In the genomic region with DNA sequence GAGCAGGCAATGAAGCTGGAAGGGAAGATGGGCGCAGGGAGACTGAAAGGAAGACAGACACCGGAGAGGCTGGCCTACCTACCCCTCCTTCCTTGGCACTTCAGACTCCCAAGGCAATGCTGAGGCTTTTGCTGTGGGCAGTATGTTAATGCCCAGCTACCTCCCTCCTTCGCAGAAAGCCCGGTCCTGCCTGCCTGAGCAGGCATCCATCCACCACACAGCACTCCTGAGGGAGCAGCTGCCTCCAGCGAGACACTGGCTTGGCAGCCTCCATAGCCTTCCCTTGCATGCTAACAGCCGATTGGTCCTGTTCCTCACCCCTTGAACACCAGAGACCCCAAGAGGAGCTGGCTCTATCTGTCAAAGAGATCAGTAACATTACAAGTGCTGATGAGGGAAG, we compare ENCODE assay signal across 37 cellular contexts. TPM values are rescaled to one million over a fixed set of nuclear protein-coding genes. Genes with fewer than 3 reads are reported as not detected.
"Had no signal": no experiment of that assay in that cellular context is flagged by ENCODE, and none has a peak within 500 bp of the region (broad histone marks: within the 10 kb centered on the region; RNA-seq: fewer than 3 reads in every experiment).

No MANE protein-coding gene starts in this region.

- H3K27me3 ChIP-seq: body of pancreas, brain microvascular endothelial cell had no signal

- ATAC-seq: activated CD8-positive, alpha-beta T cell treated with anti-CD3 and anti-CD28 coated beads for 36 hours; activated naive CD4-positive, alpha-beta T cell treated with anti-CD3 and anti-CD28 coated beads, Interleukin-2, amount 50 U/mL, for 72 hours; activated T-cell treated with anti-CD3 and anti-CD28 coated beads, Interleukin-2, amount 50 U/mL, for 4 hours; activated T-cell treated with anti-CD3 and anti-CD28 coated beads, Interleukin-2, amount 50 U/mL, for 72 hours; activated T-helper 17 cell treated with anti-CD3 and anti-CD28 coated beads, Interleukin-2, amount 50 U/mL, for 72 hours; body of pancreas had no signal

- FAIRE-seq: astrocyte, TTC549 had no signal

- DNase-seq: activated B cell treated with CpG ODN at 0.5 μM for 24 hours; activated CD4-positive, alpha-beta memory T cell treated with anti-CD3 and anti-CD28 coated beads for 36 hours; activated CD4-positive, alpha-beta T cell treated with anti-CD3 and anti-CD28 coated beads for 4 hours; activated CD4-positive, alpha-beta T cell treated with anti-CD3 and anti-CD28 coated beads, Interleukin-2, amount 10 ng/mL, durations not matched to agents 24 days and 14 days; activated CD4-positive, alpha-beta T cell treated with anti-CD3 and anti-CD28 coated beads, Interleukin-2, amount 50 U/mL, for 1 hour; activated CD4-positive, alpha-beta T cell treated with anti-CD3 and anti-CD28 coated beads, Interleukin-2, amount 50 U/mL, for 4 hours; activated CD4-positive, CD25-positive, alpha-beta regulatory T cell treated with anti-CD3 and anti-CD28 coated beads, Interleukin-2, amount 50 U/mL, for 72 hours; activated CD8-positive, alpha-beta memory T cell treated with anti-CD3 and anti-CD28 coated beads, Interleukin-2, amount 50 U/mL, for 4 hours; activated CD8-positive, alpha-beta T cell treated with anti-CD3 and anti-CD28 coated beads for 36 hours; activated effector memory CD4-positive, alpha-beta T cell treated with anti-CD3 and anti-CD28 coated beads, Interleukin-2, amount 50 U/mL, for 16 hours; activated gamma-delta T cell treated with Interleukin-2 at 50 U/mL for 16 hours; activated naive CD4-positive, alpha-beta T cell; activated naive CD4-positive, alpha-beta T cell treated with anti-CD3 and anti-CD28 coated beads for 36 hours; activated naive CD4-positive, alpha-beta T cell treated with anti-CD3 and anti-CD28 coated beads, Interleukin-2, amount 50 U/mL, for 16 hours; activated naive CD8-positive, alpha-beta T cell treated with anti-CD3 and anti-CD28 coated beads for 36 hours; activated T-cell treated with anti-CD3 and anti-CD28 coated beads for 4 hours; activated T-cell treated with anti-CD3 and anti-CD28 coated beads, Interleukin-2, amount 50 U/mL, for 1 hour; activated T-cell treated with anti-CD3 and anti-CD28 coated beads, Interleukin-2, amount 50 U/mL, for 4 hours; activated T-cell treated with anti-CD3 and anti-CD28 coated beads, Interleukin-2, amount 50 U/mL, for 72 hours; adrenal gland; amniotic stem cell; aorta; body of pancreas; brain microvascular endothelial cell; central memory CD4-positive, alpha-beta T cell; T-helper 1 cell; T-helper 2 cell; T-helper 9 cell had no signal

- H3K36me3 ChIP-seq: adrenal gland, brain microvascular endothelial cell, breast epithelium had no signal

- H3K27ac ChIP-seq: adrenal gland, body of pancreas, brain microvascular endothelial cell, breast epithelium, VCaP had no signal

- H3K9me3 ChIP-seq: adrenal gland, body of pancreas, breast epithelium had no signal

- H3K4me1 ChIP-seq: adrenal gland, body of pancreas, breast epithelium had no signal

- H3K4me3 ChIP-seq: adrenal gland, body of pancreas, breast epithelium had no signal

RNA-seq across cellular contexts. Expression of gene GABRQ, which starts 14.4 kb away (rescaled TPM):
- total RNA-seq: activated B cell treated with CpG ODN at 0.5 μM for 24 hours; activated CD4-positive, alpha-beta memory T cell treated with anti-CD3 and anti-CD28 coated beads for 36 hours; activated CD4-positive, alpha-beta T cell treated with anti-CD3 and anti-CD28 coated beads, Interleukin-2, amount 10 ng/mL, durations not matched to agents 24 days and 14 days; activated CD8-positive, alpha-beta memory T cell treated with anti-CD3 and anti-CD28 coated beads for 36 hours; activated CD8-positive, alpha-beta T cell treated with anti-CD3 and anti-CD28 coated beads for 36 hours; activated naive CD8-positive, alpha-beta T cell treated with anti-CD3 and anti-CD28 coated beads for 36 hours; activated T-cell treated with anti-CD3 and anti-CD28 coated beads, Interleukin-2, amount 50 U/mL, for 4 hours; activated T-helper 1 cell treated with anti-CD3 and anti-CD28 coated beads, Interleukin-12 subunit alpha, Interleukin-12 subunit beta, Interleukin-2, Interleukin-4 antibody, amounts not matched to agents 30 ng/mL and 10 ng/mL and 1 ng/mL, durations not matched to agents 14 hours and 24 hours and 36 hours; body of pancreas; breast epithelium; cardiac septum had no signal
- polyA plus RNA-seq: aorta had no signal

RNA-seq across cellular contexts. Expression of gene MAGEA3, which starts 46.5 kb away (rescaled TPM):
- total RNA-seq: activated B cell treated with CpG ODN at 0.5 μM for 24 hours; activated CD4-positive, alpha-beta memory T cell treated with anti-CD3 and anti-CD28 coated beads for 36 hours; activated CD4-positive, alpha-beta T cell treated with anti-CD3 and anti-CD28 coated beads, Interleukin-2, amount 10 ng/mL, durations not matched to agents 24 days and 14 days; activated CD8-positive, alpha-beta memory T cell treated with anti-CD3 and anti-CD28 coated beads for 36 hours; activated CD8-positive, alpha-beta T cell treated with anti-CD3 and anti-CD28 coated beads for 36 hours; activated naive CD4-positive, alpha-beta T cell treated with anti-CD3 and anti-CD28 coated beads for 36 hours; activated naive CD4-positive, alpha-beta T cell treated with anti-CD3 and anti-CD28 coated beads, Interleukin-2, amount 50 U/mL, for 72 hours; activated naive CD8-positive, alpha-beta T cell treated with anti-CD3 and anti-CD28 coated beads for 36 hours; activated T-cell treated with anti-CD3 and anti-CD28 coated beads, Interleukin-2, amount 50 U/mL, for 72 hours; activated T-helper 1 cell treated with anti-CD3 and anti-CD28 coated beads, Interleukin-12 subunit alpha, Interleukin-12 subunit beta, Interleukin-2, Interleukin-4 antibody, amounts not matched to agents 30 ng/mL and 10 ng/mL and 1 ng/mL, durations not matched to agents 14 hours and 24 hours and 36 hours; activated T-helper 17 cell treated with anti-CD3 and anti-CD28 coated beads, Interleukin-2, amount 50 U/mL, for 72 hours; aorta; body of pancreas; breast epithelium; cardiac septum had no signal
- polyA plus RNA-seq: adrenal gland, aorta had no signal

RNA-seq across cellular contexts. Expression of gene CSAG2, which starts 57.0 kb away (rescaled TPM):
- total RNA-seq: activated B cell treated with CpG ODN at 0.5 μM for 24 hours; activated CD4-positive, alpha-beta T cell treated with anti-CD3 and anti-CD28 coated beads, Interleukin-2, amount 10 ng/mL, durations not matched to agents 24 days and 14 days; activated CD8-positive, alpha-beta memory T cell treated with anti-CD3 and anti-CD28 coated beads for 36 hours; activated CD8-positive, alpha-beta T cell treated with anti-CD3 and anti-CD28 coated beads for 36 hours; activated naive CD4-positive, alpha-beta T cell treated with anti-CD3 and anti-CD28 coated beads, Interleukin-2, amount 50 U/mL, for 72 hours; activated naive CD8-positive, alpha-beta T cell treated with anti-CD3 and anti-CD28 coated beads for 36 hours; activated T-cell treated with anti-CD3 and anti-CD28 coated beads, Interleukin-2, amount 50 U/mL, for 4 hours; activated T-cell treated with anti-CD3 and anti-CD28 coated beads, Interleukin-2, amount 50 U/mL, for 72 hours; activated T-helper 17 cell treated with anti-CD3 and anti-CD28 coated beads, Interleukin-2, amount 50 U/mL, for 72 hours; adrenal gland; aorta; astrocyte; body of pancreas; breast epithelium; cardiac septum had no signal
- polyA plus RNA-seq: adrenal gland, aorta had no signal
